In the genomic region with DNA sequence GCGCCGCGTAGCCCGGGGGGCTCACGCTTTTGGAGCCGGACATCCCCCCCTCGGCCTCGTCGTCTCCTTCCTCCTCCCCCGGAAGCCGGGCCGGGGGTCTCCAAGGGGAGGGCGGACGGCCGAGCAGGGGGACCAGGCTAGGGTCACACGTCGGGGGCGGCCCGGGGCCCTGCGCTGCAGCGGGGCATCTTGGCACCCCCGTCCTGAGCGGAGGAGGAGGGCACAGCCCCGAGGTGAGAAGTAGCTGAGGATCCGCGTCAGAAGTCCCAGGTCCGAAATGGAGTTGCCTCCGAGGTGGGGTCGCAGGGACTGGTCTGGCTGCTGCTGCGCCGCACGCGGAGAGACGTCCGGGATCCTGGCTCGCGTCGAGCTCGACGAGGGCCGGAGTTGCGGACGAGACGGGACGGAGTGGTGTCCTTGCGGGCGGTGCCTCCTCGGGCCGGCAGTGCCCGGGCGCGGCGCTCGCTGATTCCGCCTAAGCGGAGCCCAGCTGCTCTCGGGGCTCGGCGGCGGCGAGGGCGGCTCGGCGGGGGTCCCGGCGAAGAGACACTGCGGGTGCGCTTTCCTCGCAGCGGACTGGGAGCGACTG, we compare ENCODE assay signal across 9 cellular contexts. TPM values are rescaled to one million over a fixed set of nuclear protein-coding genes. Genes with fewer than 3 reads are reported as not detected.
DNase-seq lines count a peak whose midpoint lies in the region; ATAC-seq and TF ChIP-seq lines count a peak whose summit lies in the region.
"Had no signal": no experiment of that assay in that cellular context is flagged by ENCODE, and none has a peak within 500 bp of the region (broad histone marks: within the 10 kb centered on the region; RNA-seq: fewer than 3 reads in every experiment).

ADCY5 (minus strand) TSS at position 588 of the 589 bp plus-strand sequence; CDS start at position 43, 545 bp downstream.

- no peak for TF ChIP-seq POLR2A in esophagus muscularis mucosa (IDR thresholded peaks at IDR 0.05; ENCODE audit: low read depth)

- CTCF ChIA-PET in GM10248 (lab: Yijun Ruan, JAX): interaction anchor here (0.9 to 5.7 kb wide), 3 partner anchors 38 to 111 kb away, joined by 3 to 32 read pairs (median 3); no protein-coding TSS in a partner anchor

- H3K36me3 Mint-ChIP-seq in natural killer cell: no peaks in the 10 kb centered on the region

- intact Hi-C loops in esophagus muscularis mucosa (cut with DNase I) (loop anchor here (2.0 to 10.0 kb wide), 4 partner anchors 40 to 121 kb away; no protein-coding TSS in a partner anchor), natural killer cell (cut with micrococcal nuclease) (loop anchor here (10.0 kb wide), 1 partner anchor 106 kb away; no protein-coding TSS in a partner anchor)

- H3K27me3 ChIP-seq in SJCRH30 (peaks cover 4% of the 10 kb centered on the region; the same call in 1 of the 2 replicates), esophagus muscularis mucosa (peaks cover 0 to 34% (median 3%) of the 10 kb centered on the region in 4 donors)

- H3K4me1 Mint-ChIP-seq in natural killer cell: peaks cover 0 to 6% of the 10 kb centered on the region in 2 donors

- peaks cover 45 to 52% of the 10 kb centered on the region in 2 donors for H3K27me3 Mint-ChIP-seq in natural killer cell (ENCODE audit: low read depth in 2 of 2)

- H3K9me3 ChIP-seq in SJCRH30 (replicated peaks) (no peaks in the 10 kb centered on the region), esophagus muscularis mucosa (no peaks in the 10 kb centered on the region)

- peak within 1 kb of the TSS; percentile 76 for H3K4me3 Mint-ChIP-seq in natural killer cell

- TF ChIP-seq CTCF in GM10248 (IDR thresholded peaks at IDR 0.05; ENCODE audit: control extremely low read depth, extremely low read depth, low read depth, missing control alignments) (no peak), esophagus muscularis mucosa (IDR thresholded peaks at IDR 0.05) (no peak), natural killer cell (IDR thresholded peaks at IDR 0.05) (no peak)

- H3K27ac Mint-ChIP-seq in natural killer cell: no peak within 1 kb of the TSS

- TF ChIP-seq EP300 in esophagus muscularis mucosa (IDR thresholded peaks at IDR 0.05): no peak

- DNase-seq in GM10248 (ENCODE audit: extremely low spot score): peak; percentile 36
- no peak for DNase-seq in SJCRH30
- DNase-seq in esophagus muscularis mucosa (ENCODE audit: extremely low spot score): no peak
- no peak for DNase-seq in natural killer cell
- DNase-seq in T-helper 1 cell: no peak

- no peaks in the 10 kb centered on the region for H3K36me3 ChIP-seq in SJCRH30
- H3K36me3 ChIP-seq in esophagus muscularis mucosa: no peaks in the 10 kb centered on the region

- H3K4me1 ChIP-seq in SJCRH30 (no peaks in the 10 kb centered on the region), esophagus muscularis mucosa (peaks cover 17 to 51% (median 46%) of the 10 kb centered on the region in 4 donors)

- POLR2A ChIA-PET in GM10248 (lab: Yijun Ruan, JAX): no interaction called here

- 4% methylated on average over 6 of the region's 71 CpGs for WGBS in esophagus muscularis mucosa

- ATAC-seq in natural killer cell (peak in 2 of 3 donors; percentile 14 to 15), HG03108 (IDR thresholded peaks at IDR 0.05; ENCODE audit: unreplicated experiment) (no peak), GM21529 (IDR thresholded peaks at IDR 0.05; ENCODE audit: unreplicated experiment) (no peak), GM18498 (IDR thresholded peaks at IDR 0.05; ENCODE audit: unreplicated experiment) (no peak)

- H3K9me3 Mint-ChIP-seq in natural killer cell: no peaks in the 10 kb centered on the region

- H3K27ac ChIP-seq in SJCRH30: no peak within 1 kb of the TSS
- H3K27ac ChIP-seq in esophagus muscularis mucosa (replicated peaks in 1 of 4): peak within 1 kb of the TSS; percentile 93 to 97 (median 97)

- H3K4me3 ChIP-seq in SJCRH30: peak within 1 kb of the TSS; percentile 68
- H3K4me3 ChIP-seq in esophagus muscularis mucosa: peak within 1 kb of the TSS; percentile 77 to 90 (median 86)

RNA-seq across cellular contexts. Expression of gene ADCY5, which starts in this region (rescaled TPM):
- 0.63 and 0.75 TPM in 2 replicates for total RNA-seq in SJCRH30 (2014; rRNA removed; shearing (Covaris generic))
- total RNA-seq in esophagus muscularis mucosa (100 to 1,000 TPM; 133 to 228 (median 189) TPM), natural killer cell (not detected)
- total RNA-seq: mononuclear cell had no signal

Comparison
In these comparisons a context has a peak if more than half of its experiments do, and no peak if none do; other contexts are left out.
1. RNA of gene ADCY5 (total RNA-seq): 133 to 228 TPM in esophagus muscularis mucosa; 0.63 to 0.75 TPM in SJCRH30 and not detected in natural killer cell; every median in the first group is over 10 times any median in the second.
2. Peak in ATAC-seq in natural killer cell; RNA of the gene not detected or under 1 TPM.